In genomic region chr4:148998719-148999118, GRCh38 we compare ENCODE assay signal across 11 cellular contexts.
DNase-seq lines count a peak whose midpoint lies in the region; ATAC-seq and TF ChIP-seq lines count a peak whose summit lies in the region.
"Had no signal": no experiment of that assay in that cellular context is flagged by ENCODE, and none has a peak within 500 bp of the region (broad histone marks: within the 10 kb centered on the region; RNA-seq: fewer than 3 reads in every experiment).

No MANE protein-coding gene starts in this region.

- no peak overlapping the region for H3K27ac Mint-ChIP-seq in CD14-positive monocyte
- H3K27ac Mint-ChIP-seq in activated T-cell treated with anti-CD3 and anti-CD28 coated beads, Interleukin-2, amount 50 U/mL, for 72 hours: no peak overlapping the region
- H3K27ac Mint-ChIP-seq: CD8-positive, alpha-beta memory T cell; naive thymus-derived CD8-positive, alpha-beta T cell had no signal

- H3K9me3 ChIP-seq in cardiac muscle cell (ENCODE audit: low read depth) (no peaks in the 10 kb centered on the region), right cardiac atrium (ENCODE audit: control insufficient read depth, low read length) (no peaks in the 10 kb centered on the region), Karpas-422 (ENCODE audit: low read length) (no peaks in the 10 kb centered on the region)

- no peak overlapping the region for H3K4me3 ChIP-seq in cardiac muscle cell
- H3K4me3 ChIP-seq in right cardiac atrium (ENCODE audit: low read length): no peak overlapping the region
- no peak overlapping the region for H3K4me3 ChIP-seq in Karpas-422 (ENCODE audit: low read length)

- intact Hi-C loops in right cardiac atrium (cut with DNase I): no loop called here
- intact Hi-C loops in CD14-positive monocyte (cut with micrococcal nuclease): no loop called here

- no peak overlapping the region for H3K9ac ChIP-seq in Karpas-422 (ENCODE audit: low read length)

- H3K9me2 ChIP-seq in Karpas-422 (replicated peaks; ENCODE audit: insufficient read depth, low read length): no peaks in the 10 kb centered on the region

- no peak overlapping the region for H3K4me2 ChIP-seq in Karpas-422 (ENCODE audit: low read depth, low read length, poor library complexity, severe bottlenecking)

- H3K4me1 ChIP-seq in cardiac muscle cell (ENCODE audit: low read depth) (no peaks in the 10 kb centered on the region), right cardiac atrium (ENCODE audit: control insufficient read depth, insufficient read depth, low read length) (no peaks in the 10 kb centered on the region), Karpas-422 (ENCODE audit: low read length) (no peaks in the 10 kb centered on the region)

- no peaks in the 10 kb centered on the region for H3K4me1 Mint-ChIP-seq in CD14-positive monocyte
- H3K4me1 Mint-ChIP-seq in activated T-cell treated with anti-CD3 and anti-CD28 coated beads, Interleukin-2, amount 50 U/mL, for 72 hours (ENCODE audit: low read depth): no peaks in the 10 kb centered on the region
- H3K4me1 Mint-ChIP-seq: CD8-positive, alpha-beta memory T cell; naive thymus-derived CD8-positive, alpha-beta T cell had no signal

- H2AFZ ChIP-seq in Karpas-422 (ENCODE audit: low read length): no peak overlapping the region

- ATAC-seq in right cardiac atrium: no peak
- ATAC-seq in activated T-cell treated with anti-CD3 and anti-CD28 coated beads, Interleukin-2, amount 50 U/mL, for 72 hours (replicated peaks in 1 of 2): no peak
- ATAC-seq in GM19463 (IDR thresholded peaks at IDR 0.05; ENCODE audit: unreplicated experiment): no peak
- ATAC-seq: naive thymus-derived CD8-positive, alpha-beta T cell had no signal

- no peaks in the 10 kb centered on the region for H3K79me2 ChIP-seq in Karpas-422 (ENCODE audit: low read length)

- TF ChIP-seq CTCF in cardiac muscle cell (IDR thresholded peaks at IDR 0.05; ENCODE audit: low read depth, low read length): peak; percentile 7
- no peak for TF ChIP-seq CTCF in CD14-positive monocyte (IDR thresholded peaks at IDR 0.05)

- no peaks in the 10 kb centered on the region for H4K20me1 ChIP-seq in Karpas-422 (ENCODE audit: insufficient read depth, low read depth, low read length)

- peak; percentile 2 to 29 for DNase-seq in cardiac muscle cell (ENCODE audit: low read depth in 1 of 2, low spot score in 1 of 2)
- DNase-seq in right cardiac atrium: no peak
- DNase-seq in Karpas-422: peak; percentile 68
- DNase-seq in dermis blood vessel endothelial cell: peak; percentile 16
- DNase-seq in GOT3 (lab: John Stamatoyannopoulos, UW): no peak
- no peak for DNase-seq in CD14-positive monocyte (ENCODE audit: low spot score)
- DNase-seq in activated T-cell treated with anti-CD3 and anti-CD28 coated beads, Interleukin-2, amount 50 U/mL, for 72 hours: no peak
- DNase-seq: CD8-positive, alpha-beta memory T cell; naive thymus-derived CD8-positive, alpha-beta T cell; NCI-H2081 had no signal

- no peaks in the 10 kb centered on the region for H3K36me3 ChIP-seq in cardiac muscle cell
- no peaks in the 10 kb centered on the region for H3K36me3 ChIP-seq in Karpas-422 (ENCODE audit: insufficient read depth, low read length)

- peaks cover 0 to 4% (median 2%) of the 10 kb centered on the region in 7 donors for H3K9me3 Mint-ChIP-seq in CD14-positive monocyte
- H3K9me3 Mint-ChIP-seq in activated T-cell treated with anti-CD3 and anti-CD28 coated beads, Interleukin-2, amount 50 U/mL, for 72 hours: peaks cover 0 to 3% of the 10 kb centered on the region in 2 donors
- H3K9me3 Mint-ChIP-seq: CD8-positive, alpha-beta memory T cell had no signal

- no peak overlapping the region for H3K4me3 Mint-ChIP-seq in CD14-positive monocyte
- no peak overlapping the region for H3K4me3 Mint-ChIP-seq in activated T-cell treated with anti-CD3 and anti-CD28 coated beads, Interleukin-2, amount 50 U/mL, for 72 hours
- H3K4me3 Mint-ChIP-seq: CD8-positive, alpha-beta memory T cell; naive thymus-derived CD8-positive, alpha-beta T cell had no signal

- 69% methylated on average over 2 of the region's 2 CpGs for whole genome bisulfite sequencing in right cardiac atrium

- H3K36me3 Mint-ChIP-seq in CD14-positive monocyte: no peaks in the 10 kb centered on the region
- no peaks in the 10 kb centered on the region for H3K36me3 Mint-ChIP-seq in activated T-cell treated with anti-CD3 and anti-CD28 coated beads, Interleukin-2, amount 50 U/mL, for 72 hours (ENCODE audit: insufficient read depth in 2 of 2)
- H3K36me3 Mint-ChIP-seq: CD8-positive, alpha-beta memory T cell; naive thymus-derived CD8-positive, alpha-beta T cell had no signal

- H3K27me3 ChIP-seq in cardiac muscle cell: no peaks in the 10 kb centered on the region
- H3K27me3 ChIP-seq in right cardiac atrium (ENCODE audit: control insufficient read depth, insufficient read depth): no peaks in the 10 kb centered on the region
- no peaks in the 10 kb centered on the region for H3K27me3 ChIP-seq in Karpas-422 (ENCODE audit: low read length)

- H3K27me3 Mint-ChIP-seq in CD14-positive monocyte (ENCODE audit: low read depth in 3 of 3): no peaks in the 10 kb centered on the region
- H3K27me3 Mint-ChIP-seq in activated T-cell treated with anti-CD3 and anti-CD28 coated beads, Interleukin-2, amount 50 U/mL, for 72 hours (ENCODE audit: low read depth): no peaks in the 10 kb centered on the region
- H3K27me3 Mint-ChIP-seq: CD8-positive, alpha-beta memory T cell had no signal

- H3K27ac ChIP-seq in cardiac muscle cell: no peak overlapping the region
- no peak overlapping the region for H3K27ac ChIP-seq in right cardiac atrium (ENCODE audit: low read length)
- H3K27ac ChIP-seq in Karpas-422 (ENCODE audit: low read length): no peak overlapping the region

Comparison
In these comparisons a context has a peak if more than half of its experiments do, and no peak if none do; other contexts are left out.
1. DNase-seq: peak in cardiac muscle cell (2 of 2), Karpas-422 (single experiment) and dermis blood vessel endothelial cell (single experiment); none in right cardiac atrium (0 of 3), GOT3 (single experiment), CD14-positive monocyte (single experiment) and activated T-cell treated with anti-CD3 and anti-CD28 coated beads, Interleukin-2, amount 50 U/mL, for 72 hours (0 of 2).